ENCODE assay signal across 11 cellular contexts in the genomic region with DNA sequence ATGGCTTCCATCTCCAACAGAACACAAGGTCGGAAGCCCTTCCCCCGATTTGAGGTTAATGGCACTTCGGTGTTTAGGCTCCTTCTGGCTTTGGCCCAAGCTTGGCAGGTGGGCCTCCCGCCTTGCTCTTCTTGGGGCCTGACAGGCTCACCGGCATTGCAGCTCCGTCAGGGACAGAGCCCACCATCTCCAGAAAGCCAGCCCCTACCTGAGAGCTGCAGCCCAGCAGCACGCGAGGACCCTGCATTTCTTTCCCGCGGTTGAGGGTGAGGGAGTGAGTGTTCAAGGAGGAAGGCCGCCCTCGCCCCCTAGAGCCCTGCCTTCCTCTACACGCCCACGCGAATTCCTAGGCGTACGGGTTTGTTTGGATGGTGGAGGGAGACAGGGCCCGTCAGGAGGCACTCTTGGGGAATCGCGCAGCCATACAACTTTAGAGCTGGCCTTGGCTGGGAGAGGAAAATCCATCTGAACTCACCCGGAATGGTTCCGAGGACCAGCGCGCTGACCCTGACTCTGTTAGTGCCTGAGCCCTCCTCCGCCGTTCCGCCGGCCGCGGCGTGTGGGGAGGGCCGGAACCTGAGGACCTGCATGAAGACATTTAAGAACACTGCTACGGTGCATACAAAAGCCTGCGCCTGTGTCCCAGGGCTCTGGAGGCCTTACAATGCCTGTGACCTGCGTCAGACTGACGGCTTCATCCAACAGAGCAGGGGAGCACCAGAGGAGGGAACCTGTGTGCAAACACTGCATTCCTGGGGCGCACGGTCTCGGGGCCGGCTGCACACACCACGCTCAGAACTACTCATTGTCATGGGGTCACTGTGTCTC.
DNase-seq lines count a peak whose midpoint lies in the region; FAIRE-seq and TF ChIP-seq lines count a peak whose summit lies in the region.
"Had no signal": no experiment of that assay in that cellular context is flagged by ENCODE, and none has a peak within 500 bp of the region (broad histone marks: within the 10 kb centered on the region; RNA-seq: fewer than 3 reads in every experiment).

No MANE protein-coding gene starts in this region.

- intact Hi-C loops in prostate gland (cut with DNase I), result no loop called here
- intact Hi-C loops in spleen (cut with DNase I; ENCODE audit: low total_unique reads), result no loop called here

- FAIRE-seq in GM12891 (lab: Jason Lieb, UNC), result no peak
- FAIRE-seq: D721Med, small intestine had no signal

- H3K4me1 ChIP-seq in iPS-20b (ENCODE audit: insufficient read depth, low read length), result no peaks in the 10 kb centered on the region; the same call in 1 of the 2 replicates
- H3K4me1 ChIP-seq in prostate gland (replicated peaks), result no peaks in the 10 kb centered on the region
- H3K4me1 ChIP-seq in spleen, result peaks cover 0 to 6% (median 0%) of the 10 kb centered on the region in 6 donors

- no peak for TF ChIP-seq POLR2A in GM12891 (IDR thresholded peaks at IDR 0.05; ENCODE audit: low read depth, low read length)
- TF ChIP-seq POLR2A in prostate gland (IDR thresholded peaks at IDR 0.05), result no peak
- no peak for TF ChIP-seq POLR2A in spleen (IDR thresholded peaks at IDR 0.05)

- 62% methylated on average over 38 of the region's 41 CpGs for WGBS in prostate gland
- 59 to 77% (median 66%) methylated on average over 34 to 41 of the region's 41 CpGs for WGBS in spleen, 5 donors

- no peak for TF ChIP-seq CTCF in WERI-Rb-1 (IDR thresholded peaks at IDR 0.05; ENCODE audit: low read depth, low read length)
- TF ChIP-seq CTCF in prostate gland (IDR thresholded peaks at IDR 0.05), result no peak
- no peak for TF ChIP-seq CTCF in spleen (IDR thresholded peaks at IDR 0.05 in 8 of 11, conservative IDR thresholded peaks at IDR 0.05 in 3 of 11)

- H3K27me3 ChIP-seq in WERI-Rb-1 (ENCODE audit: insufficient read depth, low read depth, severe bottlenecking) (peaks cover 73% of the 10 kb centered on the region), iPS-20b (ENCODE audit: insufficient read depth, low read length) (peaks cover 19% of the 10 kb centered on the region), prostate gland (replicated peaks; ENCODE audit: insufficient read depth) (no peaks in the 10 kb centered on the region), spleen (replicated peaks in 1 of 7) (peaks cover 0 to 52% (median 0%) of the 10 kb centered on the region in 7 donors)

- H3K9me3 ChIP-seq in WERI-Rb-1 (ENCODE audit: severe bottlenecking) (no peaks in the 10 kb centered on the region), iPS-20b (ENCODE audit: insufficient read depth, low read depth, low read length) (no peaks in the 10 kb centered on the region), prostate gland (no peaks in the 10 kb centered on the region), spleen (peaks cover 0 to under 1% (median 0%) of the 10 kb centered on the region in 8 donors)

- H3K27ac ChIP-seq in WERI-Rb-1, result no peak overlapping the region
- H3K27ac ChIP-seq in iPS-20b (ENCODE audit: low read length), result no peak overlapping the region
- no peak overlapping the region for H3K27ac ChIP-seq in prostate gland
- H3K27ac ChIP-seq in spleen, result no peak overlapping the region

- H3K4me3 ChIP-seq in WERI-Rb-1 (ENCODE audit: low read depth, low read length) (no peak overlapping the region), iPS-20b (ENCODE audit: low read length) (peak overlapping the region; percentile 54; the same call in 1 of the 2 replicates), prostate gland (no peak overlapping the region), spleen (no peak overlapping the region)

- H3K36me3 ChIP-seq in WERI-Rb-1, result no peaks in the 10 kb centered on the region
- no peaks in the 10 kb centered on the region for H3K36me3 ChIP-seq in iPS-20b (ENCODE audit: insufficient read depth, low read depth, low read length)
- no peaks in the 10 kb centered on the region for H3K36me3 ChIP-seq in prostate gland
- H3K36me3 ChIP-seq in spleen, result no peaks in the 10 kb centered on the region

- H3K9ac ChIP-seq in iPS-20b (ENCODE audit: low read depth, low read length), result peak overlapping the region; percentile 56; the same call in 1 of the 2 replicates

- DNase-seq in GM12891 (ENCODE audit: insufficient read length, low spot score) (peak; percentile 25), WERI-Rb-1 (peak; percentile 8), prostate gland (ENCODE audit: low spot score) (peak; percentile 2), spleen (no peak), NOMO-1 treated with dmso at 0.1 percent for 144 hours (lab: John Stamatoyannopoulos, UW; ENCODE audit: unreplicated experiment) (no peak), AG20443 (ENCODE audit: low spot score) (no peak)
- DNase-seq: NCI-H446 treated with DMSO at 0.1 percent for 48 hours, SHP77 had no signal

TF ChIP-seq in GM12891, 5 proteins besides CTCF, POLR2A, EP300 and RAD21:
- no peak for TF ChIP-seq SPI1 (IDR thresholded peaks at IDR 0.05; ENCODE audit: low read depth, low read length)
- TF ChIP-seq POLR2AphosphoS5 (IDR thresholded peaks at IDR 0.05; ENCODE audit: low read depth, low read length), result no peak
- no peak for TF ChIP-seq TAF1 (IDR thresholded peaks at IDR 0.05; ENCODE audit: low read depth, low read length)
- no peak for TF ChIP-seq POU2F2 (IDR thresholded peaks at IDR 0.05; ENCODE audit: low read depth, low read length)
- no peak for TF ChIP-seq PAX5 (IDR thresholded peaks at IDR 0.05; ENCODE audit: insufficient read depth, low read length, severe bottlenecking)

Comparison
In these comparisons a context has a peak if more than half of its experiments do, and no peak if none do; other contexts are left out.
1. DNase-seq: peak in GM12891 (single experiment), WERI-Rb-1 (single experiment) and prostate gland (single experiment); none in spleen (single experiment), NOMO-1 treated with dmso at 0.1 percent for 144 hours (single experiment) and AG20443 (single experiment).